1 cellular context compared by ENCODE assay signal in genomic region chr9:128787583-128788156, GRCh38.
TF ChIP-seq lines count a peak whose summit lies in the region.

No MANE protein-coding gene starts in this region.

TF ChIP-seq in WTC11, 78 proteins besides CTCF, POLR2A, EP300 and RAD21 (continued from another document):
- TF ChIP-seq E2F1 (CRISPR knock-in tag; IDR thresholded peaks at IDR 0.05), result no peak
- no peak for TF ChIP-seq ZNF416 (CRISPR knock-in tag; IDR thresholded peaks at IDR 0.05)
- no peak for TF ChIP-seq ZNF396 (CRISPR knock-in tag; IDR thresholded peaks at IDR 0.05; ENCODE audit: borderline replicate concordance)
- no peak for TF ChIP-seq ZNF671 (CRISPR knock-in tag; IDR thresholded peaks at IDR 0.05)
- no peak for TF ChIP-seq JUN (CRISPR knock-in tag; IDR thresholded peaks at IDR 0.05)
- TF ChIP-seq FOXJ3 (CRISPR knock-in tag; IDR thresholded peaks at IDR 0.05; ENCODE audit: borderline replicate concordance), result no peak
